22 cellular contexts compared by ENCODE assay signal in the genomic region with DNA sequence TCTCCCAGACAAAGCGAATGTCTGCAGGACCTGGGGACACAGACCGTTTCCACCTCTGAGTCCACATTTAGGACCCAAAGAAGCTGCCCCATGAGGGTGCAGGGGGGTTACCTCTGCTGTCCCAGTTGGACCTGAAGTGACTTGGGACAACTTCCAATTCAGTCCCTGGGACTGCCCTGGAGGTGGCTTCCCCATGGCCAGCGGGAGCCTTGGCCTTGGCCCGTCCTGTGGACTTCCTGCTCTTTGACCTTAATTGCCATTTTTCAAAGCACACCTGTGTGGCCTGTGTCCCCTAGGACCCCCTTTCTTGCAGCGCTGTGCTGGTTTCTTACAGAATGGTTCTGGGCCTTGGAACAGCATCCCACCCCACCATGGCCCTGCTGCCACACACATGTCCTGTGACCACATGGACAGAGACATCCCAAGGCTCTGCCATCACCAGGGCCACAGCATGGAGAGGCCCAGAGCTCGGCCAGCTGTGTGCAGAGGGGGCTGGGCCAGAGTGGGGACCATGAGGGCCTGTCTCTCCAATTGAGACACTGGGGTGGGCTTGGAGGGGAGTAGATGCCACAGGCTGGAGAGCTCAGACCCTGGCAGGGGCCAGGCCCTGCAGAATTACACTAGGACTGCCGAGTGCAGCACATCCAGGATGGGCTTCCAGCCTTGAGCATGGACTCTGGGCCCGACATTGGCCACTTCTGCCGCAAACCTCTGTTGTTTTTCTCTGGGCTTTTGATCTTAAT. TPM values are rescaled to one million over a fixed set of nuclear protein-coding genes. Genes with fewer than 3 reads are reported as not detected.
DNase-seq lines count a peak whose midpoint lies in the region; ATAC-seq and TF ChIP-seq lines count a peak whose summit lies in the region.
"Had no signal": no experiment of that assay in that cellular context is flagged by ENCODE, and none has a peak within 500 bp of the region (broad histone marks: within the 10 kb centered on the region; RNA-seq: fewer than 3 reads in every experiment).

No MANE protein-coding gene starts in this region.

- H2BK5ac ChIP-seq in IMR-90 (ENCODE audit: low read depth, low read length, poor library complexity, severe bottlenecking), result no peak overlapping the region

- CTCF ChIA-PET in IMR-90 (lab: Yijun Ruan, JAX), result no interaction called here

- H4K91ac ChIP-seq in IMR-90 (ENCODE audit: insufficient read depth, low read depth, low read length), result no peak overlapping the region

- H2BK20ac ChIP-seq in IMR-90 (ENCODE audit: low read depth, low read length), result no peak overlapping the region

- no peak overlapping the region for H2BK15ac ChIP-seq in IMR-90 (ENCODE audit: low read depth, low read length)

- intact Hi-C loops in IMR-90 (cut with micrococcal nuclease), result no loop called here

- H2BK120ac ChIP-seq in IMR-90 (ENCODE audit: low read depth, low read length), result no peak overlapping the region

- H2AK9ac ChIP-seq in IMR-90 (replicated peaks; ENCODE audit: low read depth, low read length, poor library complexity), result peak overlapping the region; percentile 50

- no peaks in the 10 kb centered on the region for H3K79me1 ChIP-seq in IMR-90 (ENCODE audit: low read depth in 1 of 2, low read length in 2 of 2)

- H3K27ac ChIP-seq in IMR-90 (ENCODE audit: insufficient read depth, low read length) (no peak overlapping the region), layer of hippocampus (ENCODE audit: low read depth, low read length) (peak overlapping the region; percentile 8)
- H3K27ac ChIP-seq: BLaER1 treated with 17β-estradiol and CSF1 and Interleukin-3, amounts not matched to agents 10 nM and 100 nM; lower lobe of right lung; SK-N-MC; thoracic aorta had no signal

- H3K4me3 ChIP-seq in IMR-90 (ENCODE audit: insufficient read depth, low read depth, low read length), result no peak overlapping the region
- H3K4me3 ChIP-seq: BLaER1 treated with 17β-estradiol and CSF1 and Interleukin-3, amounts not matched to agents 10 nM and 100 nM; GM12878; lower lobe of right lung; SK-N-MC; thoracic aorta had no signal

- no peak overlapping the region for H4K5ac ChIP-seq in IMR-90 (ENCODE audit: low read depth, low read length)

- H3K9me3 ChIP-seq in IMR-90 (ENCODE audit: control insufficient read depth, insufficient read depth, low read length), result no peaks in the 10 kb centered on the region
- H3K9me3 ChIP-seq: BLaER1 treated with 17β-estradiol and CSF1 and Interleukin-3, amounts not matched to agents 10 nM and 100 nM; lower lobe of right lung; thoracic aorta had no signal

- H3K36me3 Mint-ChIP-seq in stimulated activated effector memory CD8-positive, alpha-beta T cell treated with anti-CD3 and anti-CD28 coated beads, Interleukin-12 subunit alpha, Interleukin-12 subunit beta, amount 100 ng/mL, for 72 hours, result peaks cover 51% of the 10 kb centered on the region

- no peak overlapping the region for H3K14ac ChIP-seq in IMR-90 (replicated peaks; ENCODE audit: low read depth, low read length)

- no TSS peak for BruUV-seq in IMR-90 (replicated peaks; lab: Mats Ljungman, UMichigan)

- H3K4me1 Mint-ChIP-seq in stimulated activated effector memory CD8-positive, alpha-beta T cell treated with anti-CD3 and anti-CD28 coated beads, Interleukin-12 subunit alpha, Interleukin-12 subunit beta, amount 100 ng/mL, for 72 hours, result peaks cover 28% of the 10 kb centered on the region

- dilution Hi-C loops in IMR-90 (cut with HindIII; ENCODE audit: low sequenced_read_pairs, unreplicated experiment), result no loop called here

- no peak overlapping the region for H3K56ac ChIP-seq in IMR-90 (ENCODE audit: extremely low read depth, insufficient read depth, low read length)

- H3K36me3 ChIP-seq in IMR-90 (ENCODE audit: control insufficient read depth, insufficient read depth, low read length), result peaks cover 29% of the 10 kb centered on the region

- no peaks in the 10 kb centered on the region for H4K20me1 ChIP-seq in IMR-90 (ENCODE audit: insufficient read depth, low read length)

- H3K27me3 ChIP-seq in IMR-90 (ENCODE audit: control insufficient read depth, insufficient read depth, low read length) (no peaks in the 10 kb centered on the region), layer of hippocampus (ENCODE audit: control insufficient read depth, insufficient read depth, low read length) (no peaks in the 10 kb centered on the region)
- H3K27me3 ChIP-seq: BLaER1 treated with 17β-estradiol and CSF1 and Interleukin-3, amounts not matched to agents 10 nM and 100 nM had no signal

- ATAC-seq in IMR-90 (ENCODE audit: low read depth), result no peak
- no peak for ATAC-seq in stimulated activated effector memory CD8-positive, alpha-beta T cell treated with anti-CD3 and anti-CD28 coated beads, Interleukin-12 subunit alpha, Interleukin-12 subunit beta, amount 100 ng/mL, for 72 hours
- ATAC-seq: esophagus mucosa, GM12878, Panc1 had no signal

- no peak overlapping the region for H2AK5ac ChIP-seq in IMR-90 (ENCODE audit: low read depth, low read length)

- POLR2A ChIA-PET in IMR-90 (lab: Charles Lee; ENCODE audit: unreplicated experiment), result interaction anchor here (0.6 kb wide), 1 partner anchor 11 kb away, joined by 3 read pairs; no protein-coding TSS in a partner anchor

- H3K23ac ChIP-seq in IMR-90 (ENCODE audit: low read depth, low read length), result no peak overlapping the region

- H4K8ac ChIP-seq in IMR-90 (ENCODE audit: low read depth in 2 of 2, low read length in 2 of 2), result no peak overlapping the region

- in situ Hi-C loops in IMR-90 (cut with MboI; ENCODE audit: low sequenced_read_pairs), result no loop called here

- no peak overlapping the region for H3K9ac ChIP-seq in IMR-90 (ENCODE audit: low read depth, low read length)
- H3K9ac ChIP-seq: BLaER1 treated with 17β-estradiol and CSF1 and Interleukin-3, amounts not matched to agents 10 nM and 100 nM had no signal

- no peak overlapping the region for H2AFZ ChIP-seq in IMR-90 (replicated peaks; ENCODE audit: low read length, poor library complexity)

- H3K9me1 ChIP-seq in IMR-90 (ENCODE audit: insufficient read depth, low read length), result no peaks in the 10 kb centered on the region

- H3K4me1 ChIP-seq in IMR-90 (ENCODE audit: control insufficient read depth, insufficient read depth, low read length), result no peaks in the 10 kb centered on the region

- no peak overlapping the region for H3K4me3 Mint-ChIP-seq in stimulated activated effector memory CD8-positive, alpha-beta T cell treated with anti-CD3 and anti-CD28 coated beads, Interleukin-12 subunit alpha, Interleukin-12 subunit beta, amount 100 ng/mL, for 72 hours
- H3K4me3 Mint-ChIP-seq: HFFc6 had no signal

- TF ChIP-seq RAD21 in IMR-90 (IDR thresholded peaks at IDR 0.05; ENCODE audit: low read length), result no peak

- peak overlapping the region; percentile 61 for H3K27ac Mint-ChIP-seq in stimulated activated effector memory CD8-positive, alpha-beta T cell treated with anti-CD3 and anti-CD28 coated beads, Interleukin-12 subunit alpha, Interleukin-12 subunit beta, amount 100 ng/mL, for 72 hours
- H3K27ac Mint-ChIP-seq: HFFc6 had no signal

- no peak overlapping the region for H3K18ac ChIP-seq in IMR-90 (ENCODE audit: low read depth, low read length)

- WGBS in IMR-90 (ENCODE audit: extremely low coverage in 2 of 2, insufficient read length in 1 of 2), 2 experiments, result 100% methylated on average over 1 of the region's 9 CpGs; no CpG with 5 or more reads in 1 of the 2 experiments

- peak; percentile 23 for DNase-seq in activated CD4-positive, CD25-positive, alpha-beta regulatory T cell treated with anti-CD3 and anti-CD28 coated beads, Interleukin-2, amount 50 U/mL, for 72 hours
- DNase-seq in activated CD4-positive, CD25-positive, alpha-beta regulatory T cell (lab: John Stamatoyannopoulos, UW), result no peak
- no peak for DNase-seq in IMR-90
- DNase-seq in stimulated activated effector memory CD8-positive, alpha-beta T cell treated with anti-CD3 and anti-CD28 coated beads, Interleukin-12 subunit alpha, Interleukin-12 subunit beta, amount 100 ng/mL, for 72 hours (ENCODE audit: low spot score in 2 of 2), result no peak
- DNase-seq in T-helper 9 cell, result no peak
- DNase-seq in NCI-H82 (lab: John Stamatoyannopoulos, UW), result no peak
- no peak for DNase-seq in NCI-H1417 (lab: John Stamatoyannopoulos, UW)
- DNase-seq: 8988T; central memory CD4-positive, alpha-beta T cell; GF-D8; HFFc6; lower lobe of right lung; NCI-H1105 treated with DMSO at 0.1 percent for 48 hours; NCI-H774; stimulated activated CD4-positive, alpha-beta T cell treated with anti-CD3 and anti-CD28 coated beads, Interleukin-4, amount 100 ng/mL, for 4 hours had no signal

- TF ChIP-seq CTCF in IMR-90 (conservative IDR thresholded peaks at IDR 0.05; ENCODE audit: low read depth, low read length), result no peak

- no peak overlapping the region for H3K4ac ChIP-seq in IMR-90 (ENCODE audit: low read depth, low read length)

- no peaks in the 10 kb centered on the region for H3K9me3 Mint-ChIP-seq in stimulated activated effector memory CD8-positive, alpha-beta T cell treated with anti-CD3 and anti-CD28 coated beads, Interleukin-12 subunit alpha, Interleukin-12 subunit beta, amount 100 ng/mL, for 72 hours
- H3K9me3 Mint-ChIP-seq: HFFc6 had no signal

- H3K4me2 ChIP-seq in IMR-90 (ENCODE audit: low read depth, low read length), result no peak overlapping the region
- H3K4me2 ChIP-seq: BLaER1 treated with 17β-estradiol and CSF1 and Interleukin-3, amounts not matched to agents 10 nM and 100 nM had no signal

- no peak for TF ChIP-seq POLR2A in IMR-90 (IDR thresholded peaks at IDR 0.05; ENCODE audit: low read depth, low read length)

TF ChIP-seq in IMR-90, 13 proteins besides CTCF, POLR2A, EP300 and RAD21 (continues in another document):
- no peak for TF ChIP-seq RFX5 (IDR thresholded peaks at IDR 0.05; ENCODE audit: low read depth, low read length)
- no peak for TF ChIP-seq CHD1 (IDR thresholded peaks at IDR 0.05; ENCODE audit: low read depth, low read length)
- TF ChIP-seq MXI1 (IDR thresholded peaks at IDR 0.05; ENCODE audit: borderline replicate concordance, low read depth, low read length), result no peak
- TF ChIP-seq SMC3 (IDR thresholded peaks at IDR 0.05; ENCODE audit: low read depth, low read length), result no peak

RNA-seq across cellular contexts. Expression of a gene that starts 45.8 kb away (rescaled TPM):
- 18.8 and 19.7 TPM in 2 replicates for total RNA-seq in IMR-90 (2012; rRNA removed)
- 14.4 and 16.4 TPM in 2 replicates for polyA plus RNA-seq in IMR-90 (2012; rRNA removed)
- polyA plus RNA-seq in IMR-90 (2012; cell fraction: cytosol; rRNA removed), result 5.2 and 5.9 TPM in 2 replicates
- polyA plus RNA-seq in IMR-90 (2012; cell fraction: nucleus; rRNA removed; ENCODE audit: low replicate concordance), result 28.0 and 65.2 TPM in 2 replicates

RNA-seq across cellular contexts. Expression of a gene that starts 53.1 kb away (rescaled TPM):
- total RNA-seq in IMR-90 (2012; rRNA removed), result 192 and 322 TPM in 2 replicates
- 261 and 325 TPM in 2 replicates for polyA plus RNA-seq in IMR-90 (2012; rRNA removed)
- 28.4 and 79.6 TPM in 2 replicates for polyA plus RNA-seq in IMR-90 (2012; cell fraction: cytosol; rRNA removed)
- 30.5 and 89.8 TPM in 2 replicates for polyA plus RNA-seq in IMR-90 (2012; cell fraction: nucleus; rRNA removed; ENCODE audit: low replicate concordance)
